Comparison of ENCODE assay signal across 16 cellular contexts in the genomic region with DNA sequence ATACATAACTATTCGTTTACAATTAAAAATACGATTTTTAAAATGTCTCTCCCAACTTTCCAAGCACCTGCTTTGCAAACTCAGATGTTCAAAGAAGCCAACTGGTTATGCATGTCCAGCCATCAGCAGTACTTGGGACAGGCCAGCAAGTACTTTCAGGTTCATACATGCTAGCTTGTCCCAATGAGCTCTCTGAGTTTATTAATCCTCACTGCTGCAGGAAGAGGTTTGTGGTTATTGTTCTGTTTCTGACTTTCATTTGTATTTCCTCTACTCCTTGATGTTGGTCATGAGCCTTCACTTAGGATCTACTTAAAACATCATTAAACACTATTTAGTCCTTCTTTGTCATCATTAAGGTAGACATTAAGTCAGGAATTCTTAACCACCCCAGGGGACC.
DNase-seq lines count a peak whose midpoint lies in the region; ATAC-seq and TF ChIP-seq lines count a peak whose summit lies in the region.
"Had no signal": no experiment of that assay in that cellular context is flagged by ENCODE, and none has a peak within 500 bp of the region (broad histone marks: within the 10 kb centered on the region; RNA-seq: fewer than 3 reads in every experiment).

No MANE protein-coding gene starts in this region.

- no peak overlapping the region for H3K4me3 Mint-ChIP-seq in neural progenitor cell
- H3K4me3 Mint-ChIP-seq: CD4-positive, alpha-beta memory T cell; memory B cell had no signal

- ATAC-seq in GM19372 (IDR thresholded peaks at IDR 0.05; ENCODE audit: low read depth, unreplicated experiment), result peak; percentile 55
- ATAC-seq in GM21786 (IDR thresholded peaks at IDR 0.05; ENCODE audit: unreplicated experiment), result peak; percentile 58
- ATAC-seq in HG03457 (IDR thresholded peaks at IDR 0.05; ENCODE audit: unreplicated experiment), result peak; percentile 54
- ATAC-seq in Right ventricle myocardium inferior, result no peak
- ATAC-seq: A549 had no signal

- TF ChIP-seq CTCF in right atrium auricular region (IDR thresholded peaks at IDR 0.05), result no peak
- no peak for TF ChIP-seq CTCF in neural progenitor cell (IDR thresholded peaks at IDR 0.05)

- H3F3A ChIP-seq in neural progenitor cell (ENCODE audit: low read depth), result no peaks in the 10 kb centered on the region

- H3K9me3 Mint-ChIP-seq in neural progenitor cell, result peaks cover 9% of the 10 kb centered on the region

- no peaks in the 10 kb centered on the region for H4K20me1 ChIP-seq in BLaER1
- H4K20me1 ChIP-seq in neural progenitor cell (ENCODE audit: low read depth), result no peaks in the 10 kb centered on the region

- peaks cover 6% of the 10 kb centered on the region for H3K27me3 Mint-ChIP-seq in neural progenitor cell (ENCODE audit: insufficient read depth, low read depth)

- no peaks in the 10 kb centered on the region for H3K36me3 Mint-ChIP-seq in neural progenitor cell
- H3K36me3 Mint-ChIP-seq: memory B cell had no signal

- H3K79me2 ChIP-seq in neural progenitor cell (ENCODE audit: low read depth), result no peaks in the 10 kb centered on the region

- no peaks in the 10 kb centered on the region for H3K36me3 ChIP-seq in BLaER1
- H3K36me3 ChIP-seq in right atrium auricular region, result no peaks in the 10 kb centered on the region
- H3K36me3 ChIP-seq in neural progenitor cell, result no peaks in the 10 kb centered on the region

- H3K9ac ChIP-seq in BLaER1 (no peak overlapping the region), neural progenitor cell (no peak overlapping the region)

- DNase-seq in right atrium auricular region (ENCODE audit: low spot score), result no peak
- no peak for DNase-seq in HT-29 (ENCODE audit: low spot score)
- no peak for DNase-seq in Right ventricle myocardium inferior (ENCODE audit: missing footprints)
- no peak for DNase-seq in neural progenitor cell (ENCODE audit: low spot score)
- DNase-seq: activated CD8-positive, alpha-beta memory T cell treated with anti-CD3 and anti-CD28 coated beads for 24 hours; CD4-positive, alpha-beta memory T cell; NCI-H2081 treated with DMSO at 0.1 percent for 48 hours; retina; SW 1271 had no signal

- no peak overlapping the region for H2AFZ ChIP-seq in neural progenitor cell (replicated peaks)

- H3K27me3 ChIP-seq in BLaER1 (no peaks in the 10 kb centered on the region), right atrium auricular region (no peaks in the 10 kb centered on the region), neural progenitor cell (no peaks in the 10 kb centered on the region)

- no peaks in the 10 kb centered on the region for H3K4me1 Mint-ChIP-seq in neural progenitor cell
- H3K4me1 Mint-ChIP-seq: memory B cell had no signal

- intact Hi-C loops in Right ventricle myocardium inferior (cut with DNase I), result no loop called here

- H3K27ac Mint-ChIP-seq in neural progenitor cell, result no peak overlapping the region
- H3K27ac Mint-ChIP-seq: CD4-positive, alpha-beta memory T cell; memory B cell had no signal

- H3K27ac ChIP-seq in BLaER1 (no peak overlapping the region), right atrium auricular region (no peak overlapping the region), neural progenitor cell (no peak overlapping the region)
- H3K27ac ChIP-seq: A549, VCaP had no signal

- H3K4me1 ChIP-seq in BLaER1 (peaks cover 8% of the 10 kb centered on the region), right atrium auricular region (no peaks in the 10 kb centered on the region), neural progenitor cell (no peaks in the 10 kb centered on the region)
- H3K4me1 ChIP-seq: A549 had no signal

- H3K4me3 ChIP-seq in BLaER1, result no peak overlapping the region
- H3K4me3 ChIP-seq in right atrium auricular region, result no peak overlapping the region
- no peak overlapping the region for H3K4me3 ChIP-seq in neural progenitor cell
- H3K4me3 ChIP-seq: A549 had no signal

- peak overlapping the region; percentile 15 for H3K4me2 ChIP-seq in BLaER1
- H3K4me2 ChIP-seq in neural progenitor cell, result no peak overlapping the region
- H3K4me2 ChIP-seq: A549 had no signal

- peaks cover 4% of the 10 kb centered on the region; the same call in 1 of the 2 replicates for H3K9me3 ChIP-seq in BLaER1
- H3K9me3 ChIP-seq in right atrium auricular region, result no peaks in the 10 kb centered on the region
- H3K9me3 ChIP-seq in neural progenitor cell (ENCODE audit: low read depth), result no peaks in the 10 kb centered on the region
- H3K9me3 ChIP-seq: A549 had no signal
